Comparison of ENCODE assay signal across 8 cellular contexts in the genomic region with DNA sequence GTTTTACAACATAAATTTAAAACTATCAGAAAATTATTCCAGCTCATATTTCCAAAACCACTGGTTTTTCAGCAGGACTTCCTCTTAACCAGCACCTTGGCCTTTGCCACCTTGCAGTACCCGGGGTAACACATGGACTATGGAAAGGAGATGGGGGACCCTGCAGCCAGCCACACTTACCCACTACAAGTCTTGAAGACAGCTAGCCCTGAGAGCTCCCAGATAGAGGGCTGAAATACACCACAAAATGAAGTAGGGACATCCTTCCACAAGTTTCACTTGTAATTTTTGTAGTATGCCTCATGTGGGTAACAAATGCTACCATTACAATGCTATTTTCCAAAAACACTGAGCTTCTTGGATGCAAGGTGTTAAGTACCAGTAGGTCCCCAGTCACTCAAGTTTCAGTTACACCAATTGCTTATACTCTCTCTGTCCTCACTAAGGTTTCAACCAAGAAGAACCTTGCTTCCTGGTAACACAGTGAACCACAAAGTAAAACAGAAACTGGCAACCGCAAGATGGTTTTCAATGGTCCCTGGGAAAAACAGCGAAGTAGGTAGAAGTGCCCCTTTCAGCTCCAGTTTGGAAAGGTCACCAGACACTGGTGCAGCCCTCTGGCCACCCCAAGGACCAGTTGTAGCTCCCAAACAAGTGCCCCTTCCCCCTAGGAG.
DNase-seq lines count a peak whose midpoint lies in the region; ATAC-seq, FAIRE-seq and TF ChIP-seq lines count a peak whose summit lies in the region.

No MANE protein-coding gene starts in this region.

- intact Hi-C loops in A673 (cut with micrococcal nuclease; ENCODE audit: unreplicated experiment): no loop called here
- intact Hi-C loops in tibial artery (cut with DNase I; ENCODE audit: low total_unique reads): no loop called here

- H3K36me3 Mint-ChIP-seq in glutamatergic neuron (ENCODE audit: unreplicated experiment): no peaks in the 10 kb centered on the region

- H3K4me1 ChIP-seq in A673 (ENCODE audit: insufficient read depth, low read length, poor library complexity, severe bottlenecking) (no peaks in the 10 kb centered on the region), tibial artery (peaks cover 0 to 19% (median 5%) of the 10 kb centered on the region in 4 donors)

- H3K4me1 Mint-ChIP-seq in glutamatergic neuron (ENCODE audit: low read depth, unreplicated experiment): no peaks in the 10 kb centered on the region

- H3K27ac ChIP-seq in A673 (ENCODE audit: low read depth, low read length, poor library complexity, severe bottlenecking) (no peak overlapping the region), tibial artery (no peak overlapping the region)

- H3K9me3 Mint-ChIP-seq in glutamatergic neuron (ENCODE audit: unreplicated experiment): no peaks in the 10 kb centered on the region

- CTCF ChIA-PET in A673 (lab: Charles Lee): no interaction called here

- no peaks in the 10 kb centered on the region for H3K27me3 Mint-ChIP-seq in glutamatergic neuron (ENCODE audit: unreplicated experiment)

- FAIRE-seq in GM12891 (lab: Jason Lieb, UNC) (peak; percentile 98), frontal cortex (lab: Jason Lieb, UNC) (no peak)

- H3K4me3 ChIP-seq in A673 (ENCODE audit: low read depth, low read length, poor library complexity, severe bottlenecking) (no peak overlapping the region), tibial artery (no peak overlapping the region)

- ATAC-seq in GM19455 (IDR thresholded peaks at IDR 0.05; ENCODE audit: unreplicated experiment): peak; percentile 46
- peak; percentile 36 for ATAC-seq in HG03196 (IDR thresholded peaks at IDR 0.05; ENCODE audit: unreplicated experiment)

- TF ChIP-seq POLR2A in GM12891 (IDR thresholded peaks at IDR 0.05; ENCODE audit: low read depth, low read length): no peak

- BruUV-seq in A673 (replicated peaks; lab: Mats Ljungman, UMichigan): no TSS peak

- H3K9me3 ChIP-seq in A673 (ENCODE audit: low read depth, low read length, poor library complexity, severe bottlenecking) (no peaks in the 10 kb centered on the region), tibial artery (no peaks in the 10 kb centered on the region)

- TF ChIP-seq CTCF in A673 (conservative IDR thresholded peaks at IDR 0.05; ENCODE audit: low read depth, low read length) (no peak), glutamatergic neuron (IDR thresholded peaks at IDR 0.05; ENCODE audit: partially characterized antibody, unreplicated experiment) (no peak), tibial artery (IDR thresholded peaks at IDR 0.05) (no peak)

- POLR2A ChIA-PET in A673 (lab: Charles Lee; ENCODE audit: low non-redundant PET): no interaction called here

- H3K27ac Mint-ChIP-seq in glutamatergic neuron (ENCODE audit: unreplicated experiment): no peak overlapping the region

- H3K27me3 ChIP-seq in A673 (replicated peaks; ENCODE audit: insufficient read depth, low read depth, low read length, poor library complexity) (no peaks in the 10 kb centered on the region), tibial artery (no peaks in the 10 kb centered on the region)

- no peak for DNase-seq in GM12891 (ENCODE audit: insufficient read length, low spot score)
- DNase-seq in central memory CD4-positive, alpha-beta T cell: peak; percentile 34
- no peak for DNase-seq in A673 (ENCODE audit: low spot score)
- no peak for DNase-seq in glutamatergic neuron
- no peak for DNase-seq in tibial artery
- no peak for DNase-seq in frontal cortex (ENCODE audit: low spot score in 2 of 2)

- H3K36me3 ChIP-seq in A673 (ENCODE audit: insufficient read depth, low read length, poor library complexity, severe bottlenecking) (no peaks in the 10 kb centered on the region), tibial artery (no peaks in the 10 kb centered on the region)

- no peak overlapping the region for H3K4me3 Mint-ChIP-seq in glutamatergic neuron (ENCODE audit: unreplicated experiment)

TF ChIP-seq in GM12891, 5 proteins besides CTCF, POLR2A, EP300 and RAD21:
- TF ChIP-seq TAF1 (IDR thresholded peaks at IDR 0.05; ENCODE audit: low read depth, low read length) (no peak), POU2F2 (IDR thresholded peaks at IDR 0.05; ENCODE audit: low read depth, low read length) (peak; percentile 21; the same call in 1 of the 2 replicates)
